ENCODE assay signal across 11 cellular contexts in the genomic region with DNA sequence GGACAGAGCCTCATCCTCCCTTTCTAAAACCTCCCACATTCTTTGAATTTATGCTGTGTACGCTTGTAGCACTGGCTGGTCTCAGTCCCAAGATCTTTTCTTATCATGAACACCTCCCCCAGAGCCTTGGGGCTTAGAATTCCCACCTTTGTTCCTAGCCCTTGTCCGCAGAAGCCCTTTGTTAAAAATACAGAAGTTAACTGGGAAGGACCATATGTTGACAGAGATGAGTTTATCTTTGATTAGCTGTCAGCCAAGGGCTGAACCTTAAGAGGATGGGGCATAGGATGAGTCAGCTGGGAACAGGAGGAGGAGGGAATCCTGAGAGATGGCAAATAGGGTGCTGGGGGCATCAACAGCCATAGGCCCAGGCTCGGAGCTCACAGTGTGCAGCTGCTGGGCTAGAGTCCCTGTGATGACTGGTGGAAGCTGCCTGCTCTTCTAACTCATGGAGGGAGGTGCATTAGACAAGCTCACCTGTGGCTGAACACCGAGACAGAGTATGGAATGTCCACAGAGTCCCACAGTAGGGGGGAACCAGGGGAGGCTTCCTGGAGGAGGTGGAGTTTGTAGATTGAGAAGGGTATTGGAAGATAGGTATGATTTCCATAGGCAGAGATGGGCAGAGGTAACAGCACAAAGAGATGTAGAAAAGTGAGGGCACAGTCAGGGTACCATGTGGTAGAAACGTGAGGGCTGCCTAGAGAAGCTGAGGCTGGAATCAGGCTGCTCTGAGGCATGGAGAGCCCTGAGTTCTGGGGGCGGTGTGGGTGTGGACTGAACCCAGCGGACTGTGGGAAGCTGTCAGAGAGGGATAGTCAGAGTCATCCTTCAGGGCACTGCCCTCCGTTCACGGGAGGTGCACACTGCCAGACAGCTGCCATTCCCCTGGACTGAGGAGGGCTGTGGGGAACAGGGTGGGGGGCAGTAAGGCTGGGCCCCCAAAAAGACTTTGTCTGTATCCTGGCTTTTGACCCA. TPM values are rescaled to one million over a fixed set of nuclear protein-coding genes. Genes with fewer than 3 reads are reported as not detected.
A peak's percentile ranks its signal among the peaks of the same experiment; 100 is the strongest.
DNase-seq lines count a peak whose midpoint lies in the region; ATAC-seq, FAIRE-seq and TF ChIP-seq lines count a peak whose summit lies in the region.
"Had no signal": no experiment of that assay in that cellular context is flagged by ENCODE, and none has a peak within 500 bp of the region (broad histone marks: within the 10 kb centered on the region; RNA-seq: fewer than 3 reads in every experiment).

No MANE protein-coding gene starts in this region.

- peak overlapping the region; percentile 72 for H4K91ac ChIP-seq in IMR-90 (ENCODE audit: insufficient read depth, low read depth, low read length)

- peak overlapping the region; percentile 82 for H3K14ac ChIP-seq in IMR-90 (replicated peaks; ENCODE audit: low read depth, low read length)

- peak overlapping the region; percentile 92; the same call in 2 of the 3 replicates for H2BK15ac ChIP-seq in IMR-90 (ENCODE audit: low read depth, low read length)

- TF ChIP-seq CTCF in IMR-90 (conservative IDR thresholded peaks at IDR 0.05; ENCODE audit: low read depth, low read length) (no peak), astrocyte (IDR thresholded peaks at IDR 0.05; ENCODE audit: insufficient read depth, low read depth, low read length) (no peak), mammary epithelial cell (conservative IDR thresholded peaks at IDR 0.05 in 1 of 2, IDR thresholded peaks at IDR 0.05 in 1 of 2; ENCODE audit: extremely low read depth in 1 of 2, insufficient read depth in 1 of 2, low read depth in 1 of 2, low read length in 2 of 2) (no peak)

- no peaks in the 10 kb centered on the region for H3K27me3 Mint-ChIP-seq in astrocyte (ENCODE audit: low read depth, unreplicated experiment)
- no peaks in the 10 kb centered on the region for H3K27me3 Mint-ChIP-seq in activated T-cell treated with anti-CD3 and anti-CD28 coated beads, Interleukin-2, amount 50 U/mL, for 24 hours
- H3K27me3 Mint-ChIP-seq: naive thymus-derived CD4-positive, alpha-beta T cell had no signal

- FAIRE-seq in astrocyte (lab: Jason Lieb, UNC) = no peak

- H3K4ac ChIP-seq in IMR-90 (ENCODE audit: low read depth, low read length) = peak overlapping the region; percentile 89

- WGBS in IMR-90 (ENCODE audit: extremely low coverage in 2 of 2, insufficient read length in 1 of 2), 2 experiments = 56% methylated on average over 3 of the region's 9 CpGs; no CpG with 5 or more reads in 1 of the 2 experiments
- WGBS in mammary epithelial cell (ENCODE audit: low coverage, missing lambda C conversion rate) = 77% methylated on average over 7 of the region's 9 CpGs

- H3K79me1 ChIP-seq in IMR-90 (ENCODE audit: low read depth in 1 of 2, low read length in 2 of 2) = peaks cover 16 to 88% of the 10 kb centered on the region in 2 experiments

- no peaks in the 10 kb centered on the region for H3K9me3 Mint-ChIP-seq in astrocyte (ENCODE audit: unreplicated experiment)
- H3K9me3 Mint-ChIP-seq in activated T-cell treated with anti-CD3 and anti-CD28 coated beads, Interleukin-2, amount 50 U/mL, for 24 hours = no peaks in the 10 kb centered on the region
- H3K9me3 Mint-ChIP-seq: CD4-positive, CD25-positive, alpha-beta regulatory T cell; naive thymus-derived CD4-positive, alpha-beta T cell had no signal

- peaks cover 70% of the 10 kb centered on the region for H3K9me1 ChIP-seq in IMR-90 (ENCODE audit: insufficient read depth, low read length)

- no peak overlapping the region for H3K9ac ChIP-seq in BLaER1
- no peak overlapping the region for H3K9ac ChIP-seq in IMR-90 (ENCODE audit: low read depth, low read length)
- peak overlapping the region; percentile 53 for H3K9ac ChIP-seq in astrocyte (ENCODE audit: low read length)
- H3K9ac ChIP-seq in mammary epithelial cell (ENCODE audit: insufficient read depth, low read length) = no peak overlapping the region

- dilution Hi-C loops in IMR-90 (cut with HindIII; ENCODE audit: low sequenced_read_pairs, unreplicated experiment) (no loop called here), mammary epithelial cell (cut with HindIII; ENCODE audit: low sequenced_read_pairs) (no loop called here)

- peak overlapping the region; percentile 77 for H3K27ac Mint-ChIP-seq in astrocyte (ENCODE audit: unreplicated experiment)
- H3K27ac Mint-ChIP-seq in activated T-cell treated with anti-CD3 and anti-CD28 coated beads, Interleukin-2, amount 50 U/mL, for 24 hours = no peak overlapping the region

- H3K4me1 ChIP-seq in BLaER1 (peaks cover 55% of the 10 kb centered on the region), IMR-90 (ENCODE audit: control insufficient read depth, insufficient read depth, low read length) (peaks cover 69% of the 10 kb centered on the region), astrocyte (ENCODE audit: insufficient read depth, low read length) (peaks cover 73% of the 10 kb centered on the region), muscle layer of duodenum (ENCODE audit: control insufficient read depth in 1 of 2, insufficient read depth in 2 of 2, low read length in 2 of 2) (peaks cover 4 to 50% of the 10 kb centered on the region in 2 donors), mammary epithelial cell (ENCODE audit: insufficient read depth, low read length) (peaks cover 88% of the 10 kb centered on the region)

- DNase-seq in IMR-90 (peak; percentile 52), astrocyte (ENCODE audit: low read depth) (no peak), mammary epithelial cell (no peak), D341Med (ENCODE audit: low spot score) (no peak)
- no peak for DNase-seq in activated T-cell treated with anti-CD3 and anti-CD28 coated beads, Interleukin-2, amount 50 U/mL, for 24 hours
- DNase-seq in activated naive CD4-positive, alpha-beta T cell treated with anti-CD3 and anti-CD28 coated beads, Interleukin-2, amount 50 U/mL, for 16 hours = no peak
- DNase-seq: CD4-positive, CD25-positive, alpha-beta regulatory T cell; naive thymus-derived CD4-positive, alpha-beta T cell; NCI-H2227 treated with DMSO at 0.1 percent for 48 hours had no signal

- H4K5ac ChIP-seq in IMR-90 (ENCODE audit: low read depth, low read length) = peak overlapping the region; percentile 50

- peak; percentile 27; the same call in 1 of the 2 replicates for ATAC-seq in IMR-90 (ENCODE audit: low read depth)
- ATAC-seq: naive thymus-derived CD4-positive, alpha-beta T cell had no signal

- CTCF ChIA-PET in IMR-90 (lab: Yijun Ruan, JAX) (no interaction called here), mammary epithelial cell (lab: Charles Lee; ENCODE audit: low non-redundant PET) (no interaction called here)

- peak overlapping the region; percentile 31 to 65 for H4K8ac ChIP-seq in IMR-90 (ENCODE audit: low read depth in 2 of 2, low read length in 2 of 2)

- POLR2A ChIA-PET in IMR-90 (lab: Charles Lee; ENCODE audit: unreplicated experiment) = no interaction called here

- in situ Hi-C loops in IMR-90 (cut with MboI; ENCODE audit: low sequenced_read_pairs) (no loop called here), mammary epithelial cell (cut with MboI; ENCODE audit: low sequenced_read_pairs in 2 of 2) (no loop called here)

- H3K27me3 ChIP-seq in BLaER1 = no peaks in the 10 kb centered on the region
- no peaks in the 10 kb centered on the region for H3K27me3 ChIP-seq in IMR-90 (ENCODE audit: control insufficient read depth, insufficient read depth, low read length)
- no peaks in the 10 kb centered on the region for H3K27me3 ChIP-seq in astrocyte (ENCODE audit: insufficient read depth, low read length)
- no peaks in the 10 kb centered on the region for H3K27me3 ChIP-seq in muscle layer of duodenum (ENCODE audit: low read depth, low read length)
- H3K27me3 ChIP-seq in mammary epithelial cell (ENCODE audit: insufficient read depth, low read length) = no peaks in the 10 kb centered on the region

- no TSS peak for BruUV-seq in IMR-90 (replicated peaks; lab: Mats Ljungman, UMichigan)
- BruUV-seq in mammary epithelial cell (replicated peaks; lab: Mats Ljungman, UMichigan) = no TSS peak

- peak overlapping the region; percentile 68 for H3K4me2 ChIP-seq in BLaER1
- H3K4me2 ChIP-seq in IMR-90 (ENCODE audit: low read depth, low read length) = no peak overlapping the region
- H3K4me2 ChIP-seq in astrocyte (ENCODE audit: low read length) = peak overlapping the region; percentile 52
- H3K4me2 ChIP-seq in mammary epithelial cell (ENCODE audit: insufficient read depth, low read depth, low read length) = no peak overlapping the region

- H2AFZ ChIP-seq in IMR-90 (replicated peaks; ENCODE audit: low read length, poor library complexity) (no peak overlapping the region), astrocyte (ENCODE audit: low read depth, low read length) (no peak overlapping the region), mammary epithelial cell (ENCODE audit: low read depth, low read length) (no peak overlapping the region)

- peak overlapping the region; percentile 70 for H2BK5ac ChIP-seq in IMR-90 (ENCODE audit: low read depth, low read length, poor library complexity, severe bottlenecking)

- H2AK5ac ChIP-seq in IMR-90 (ENCODE audit: low read depth, low read length) = peak overlapping the region; percentile 91

- H3K27ac ChIP-seq in BLaER1 = peak overlapping the region; percentile 56; the same call in 1 of the 2 replicates
- peak overlapping the region; percentile 48 for H3K27ac ChIP-seq in IMR-90 (ENCODE audit: insufficient read depth, low read length)
- peak overlapping the region; percentile 58 for H3K27ac ChIP-seq in astrocyte (ENCODE audit: low read depth, low read length)
- peak overlapping the region; percentile 36 for H3K27ac ChIP-seq in muscle layer of duodenum (ENCODE audit: low read length)
- no peak overlapping the region for H3K27ac ChIP-seq in mammary epithelial cell (ENCODE audit: insufficient read depth, low read depth, low read length)

- H2BK20ac ChIP-seq in IMR-90 (ENCODE audit: low read depth, low read length) = peak overlapping the region; percentile 53

- H2AK9ac ChIP-seq in IMR-90 (replicated peaks; ENCODE audit: low read depth, low read length, poor library complexity) = peak overlapping the region; percentile 1

- H3K36me3 ChIP-seq in BLaER1 = no peaks in the 10 kb centered on the region
- peaks cover 12% of the 10 kb centered on the region for H3K36me3 ChIP-seq in IMR-90 (ENCODE audit: control insufficient read depth, insufficient read depth, low read length)
- peaks cover 58% of the 10 kb centered on the region for H3K36me3 ChIP-seq in astrocyte (ENCODE audit: insufficient read depth, low read length)
- no peaks in the 10 kb centered on the region for H3K36me3 ChIP-seq in muscle layer of duodenum (ENCODE audit: control insufficient read depth in 1 of 2, insufficient read depth in 2 of 2, low read length in 2 of 2)
- peaks cover 19% of the 10 kb centered on the region for H3K36me3 ChIP-seq in mammary epithelial cell (ENCODE audit: insufficient read depth, low read length)

- H3K18ac ChIP-seq in IMR-90 (ENCODE audit: low read depth, low read length) = peak overlapping the region; percentile 49

- H3K23ac ChIP-seq in IMR-90 (ENCODE audit: low read depth, low read length) = peak overlapping the region; percentile 89

- 0 out of 2 replicates have a peak overlapping the region, but pooled peaks have one; percentile 15 for H3K56ac ChIP-seq in IMR-90 (ENCODE audit: extremely low read depth, insufficient read depth, low read length)

- H3K79me2 ChIP-seq in astrocyte (ENCODE audit: insufficient read depth, low read length) (peaks cover 100% of the 10 kb centered on the region), mammary epithelial cell (ENCODE audit: insufficient read depth, low read length) (peaks cover 98% of the 10 kb centered on the region)

- TF ChIP-seq POLR2A in IMR-90 (IDR thresholded peaks at IDR 0.05; ENCODE audit: low read depth, low read length) = no peak

- H4K20me1 ChIP-seq in BLaER1 = no peaks in the 10 kb centered on the region
- peaks cover 77% of the 10 kb centered on the region for H4K20me1 ChIP-seq in IMR-90 (ENCODE audit: insufficient read depth, low read length)
- peaks cover 89% of the 10 kb centered on the region for H4K20me1 ChIP-seq in astrocyte (ENCODE audit: insufficient read depth, low read length)
- H4K20me1 ChIP-seq in mammary epithelial cell (ENCODE audit: insufficient read depth, low read length) = no peaks in the 10 kb centered on the region

- H3K4me3 Mint-ChIP-seq in astrocyte (ENCODE audit: unreplicated experiment) = peak overlapping the region; percentile 29
- H3K4me3 Mint-ChIP-seq in activated T-cell treated with anti-CD3 and anti-CD28 coated beads, Interleukin-2, amount 50 U/mL, for 24 hours = no peak overlapping the region
- H3K4me3 Mint-ChIP-seq: CD4-positive, CD25-positive, alpha-beta regulatory T cell had no signal

- intact Hi-C loops in IMR-90 (cut with micrococcal nuclease) = no loop called here
- intact Hi-C loops in mammary epithelial cell (cut with micrococcal nuclease) = no loop called here

- TF ChIP-seq RAD21 in IMR-90 (IDR thresholded peaks at IDR 0.05; ENCODE audit: low read length) = no peak

- H2BK120ac ChIP-seq in IMR-90 (ENCODE audit: low read depth, low read length) = peak overlapping the region; percentile 78

- H3K4me1 Mint-ChIP-seq in astrocyte (ENCODE audit: low read depth, unreplicated experiment) = peaks cover 74% of the 10 kb centered on the region
- H3K4me1 Mint-ChIP-seq in activated T-cell treated with anti-CD3 and anti-CD28 coated beads, Interleukin-2, amount 50 U/mL, for 24 hours (ENCODE audit: low read depth) = peaks cover 61% of the 10 kb centered on the region

- no peaks in the 10 kb centered on the region for H3K9me3 ChIP-seq in BLaER1
- H3K9me3 ChIP-seq in IMR-90 (ENCODE audit: control insufficient read depth, insufficient read depth, low read length) = no peaks in the 10 kb centered on the region
- H3K9me3 ChIP-seq in astrocyte (ENCODE audit: insufficient read depth, low read depth, low read length) = no peaks in the 10 kb centered on the region
- H3K9me3 ChIP-seq in muscle layer of duodenum (ENCODE audit: control insufficient read depth in 1 of 2, low read length in 2 of 2) = no peaks in the 10 kb centered on the region
- no peaks in the 10 kb centered on the region for H3K9me3 ChIP-seq in mammary epithelial cell (replicated peaks; ENCODE audit: insufficient read depth, low read length)

- peaks cover 45% of the 10 kb centered on the region for H3K36me3 Mint-ChIP-seq in astrocyte (ENCODE audit: low read depth, unreplicated experiment)
- H3K36me3 Mint-ChIP-seq in activated T-cell treated with anti-CD3 and anti-CD28 coated beads, Interleukin-2, amount 50 U/mL, for 24 hours (ENCODE audit: low read depth) = peaks cover 21% of the 10 kb centered on the region

- H3K4me3 ChIP-seq in BLaER1 (no peak overlapping the region), IMR-90 (ENCODE audit: insufficient read depth, low read depth, low read length) (no peak overlapping the region), astrocyte (ENCODE audit: insufficient read depth, low read depth, low read length) (no peak overlapping the region), muscle layer of duodenum (ENCODE audit: low read depth in 1 of 2, low read length in 2 of 2) (no peak overlapping the region), mammary epithelial cell (replicated peaks in 1 of 3; ENCODE audit: insufficient read depth in 1 of 3, low read depth in 2 of 3, low read length in 3 of 3) (no peak overlapping the region)

RNA-seq across cellular contexts. Expression of a gene that starts 9.9 kb away (rescaled TPM):
- 285 and 336 TPM in 2 replicates for total RNA-seq in IMR-90 (2012; rRNA removed)
- polyA plus RNA-seq in IMR-90 (2012; rRNA removed) = 141 and 170 TPM in 2 replicates
- 63.9 and 84.9 TPM in 2 replicates for polyA plus RNA-seq in IMR-90 (2012; cell fraction: cytosol; rRNA removed)
- polyA plus RNA-seq in IMR-90 (2012; cell fraction: nucleus; rRNA removed; ENCODE audit: low replicate concordance) = 109 and 162 TPM in 2 replicates
- 357 and 471 TPM in 2 replicates for total RNA-seq in astrocyte
- 100 to 1,000 TPM; 163 to 339 TPM for total RNA-seq in mammary epithelial cell
- 71.2 TPM for polyA plus RNA-seq in mammary epithelial cell
- polyA minus RNA-seq in mammary epithelial cell = 276 TPM

Comparison
In these comparisons a context has a peak if more than half of its experiments do, and no peak if none do; other contexts are left out.
1. H3K4me2 ChIP-seq: peak in BLaER1 (single experiment) and astrocyte (single experiment); none in IMR-90 (single experiment) and mammary epithelial cell (single experiment).